26 cellular contexts compared by ENCODE assay signal in genomic region chr6:145673504-145673903, GRCh38.
"Had no signal": no experiment of that assay in that cellular context is flagged by ENCODE, and none has a peak within 500 bp of the region (broad histone marks: within the 10 kb centered on the region; RNA-seq: fewer than 3 reads in every experiment).

No MANE protein-coding gene starts in this region.

- H2AFZ ChIP-seq: parathyroid adenoma had no signal

- H3K4me3 Mint-ChIP-seq: activated naive CD4-positive, alpha-beta T cell treated with anti-CD3 and anti-CD28 coated beads, Interleukin-2, amount 10 ng/mL, durations not matched to agents 7 days and 5 days; activated naive CD8-positive, alpha-beta T cell treated with anti-CD3 and anti-CD28 coated beads, Interleukin-2, amount 10 ng/mL, durations not matched to agents 7 days and 5 days; activated T-helper 1 cell treated with anti-CD3 and anti-CD28 coated beads, Interleukin-12 subunit alpha, Interleukin-12 subunit beta, Interleukin-2, Interleukin-4 antibody, amounts not matched to agents 30 ng/mL and 10 ng/mL and 1 ng/mL, durations not matched to agents 14 hours and 24 hours and 36 hours; brain; mesothelial cell of epicardium; naive B cell; stimulated activated naive CD8-positive, alpha-beta T cell treated with anti-CD3 and anti-CD28 coated beads, Interleukin-15, amount 100 ng/mL, for 72 hours had no signal

- H3K9ac ChIP-seq: parathyroid adenoma had no signal

- H3K27me3 ChIP-seq: ascending aorta, cardiac muscle cell, esophagus muscularis mucosa, foreskin keratinocyte, heart right ventricle, right atrium auricular region, spleen, thyroid gland, upper lobe of left lung had no signal

- H3K79me2 ChIP-seq: parathyroid adenoma had no signal

- H3K4me3 ChIP-seq: ascending aorta, cardiac muscle cell, coronary artery, esophagus muscularis mucosa, heart right ventricle, right atrium auricular region, spleen, thyroid gland, upper lobe of left lung had no signal

- H3K9me3 Mint-ChIP-seq: activated naive CD4-positive, alpha-beta T cell treated with anti-CD3 and anti-CD28 coated beads, Interleukin-2, amount 10 ng/mL, durations not matched to agents 7 days and 5 days had no signal

- H3K36me3 ChIP-seq: ascending aorta, right atrium auricular region, thyroid gland, upper lobe of left lung had no signal

- ATAC-seq: foreskin keratinocyte; heart right ventricle; left cardiac atrium; left ventricle myocardium superior; stimulated activated naive CD8-positive, alpha-beta T cell treated with anti-CD3 and anti-CD28 coated beads, Interleukin-15, amount 100 ng/mL, for 72 hours had no signal

- DNase-seq: activated CD4-positive, alpha-beta T cell treated with anti-CD3 and anti-CD28 coated beads for 4 hours; activated CD4-positive, alpha-beta T cell treated with anti-CD3 and anti-CD28 coated beads, Interleukin-2, amount 50 U/mL, for 4 hours; activated gamma-delta T cell; activated naive CD4-positive, alpha-beta T cell treated with anti-CD3 and anti-CD28 coated beads, Interleukin-2, amount 10 ng/mL, durations not matched to agents 7 days and 5 days; activated naive CD8-positive, alpha-beta T cell treated with anti-CD3 and anti-CD28 coated beads, Interleukin-2, amount 10 ng/mL, durations not matched to agents 7 days and 5 days; foreskin keratinocyte; heart right ventricle; left cardiac atrium; left ventricle myocardium superior; naive B cell; occipital lobe; spleen; stimulated activated CD4-positive, alpha-beta T cell treated with anti-CD3 and anti-CD28 coated beads, Interleukin-4, amount 100 ng/mL, for 1 hour; stimulated activated naive CD8-positive, alpha-beta T cell treated with anti-CD3 and anti-CD28 coated beads, Interleukin-15, amount 100 ng/mL, for 72 hours; thyroid gland had no signal

- H3K4me1 Mint-ChIP-seq: activated naive CD4-positive, alpha-beta T cell treated with anti-CD3 and anti-CD28 coated beads, Interleukin-2, amount 10 ng/mL, durations not matched to agents 7 days and 5 days; stimulated activated naive CD8-positive, alpha-beta T cell treated with anti-CD3 and anti-CD28 coated beads, Interleukin-15, amount 100 ng/mL, for 72 hours had no signal

- H3K9me3 ChIP-seq: ascending aorta, thyroid gland, upper lobe of left lung had no signal

- H3K4me1 ChIP-seq: parathyroid adenoma, spleen, thyroid gland, upper lobe of left lung had no signal

- FAIRE-seq: islet of Langerhans had no signal

- H3K27ac ChIP-seq: ascending aorta, cardiac muscle cell, coronary artery, esophagus muscularis mucosa, foreskin keratinocyte, heart right ventricle, parathyroid adenoma, right atrium auricular region, spleen, thyroid gland, upper lobe of left lung had no signal

- H3K27ac Mint-ChIP-seq: activated naive CD4-positive, alpha-beta T cell treated with anti-CD3 and anti-CD28 coated beads, Interleukin-2, amount 10 ng/mL, durations not matched to agents 7 days and 5 days; activated naive CD8-positive, alpha-beta T cell treated with anti-CD3 and anti-CD28 coated beads, Interleukin-2, amount 10 ng/mL, durations not matched to agents 7 days and 5 days; activated T-helper 1 cell treated with anti-CD3 and anti-CD28 coated beads, Interleukin-12 subunit alpha, Interleukin-12 subunit beta, Interleukin-2, Interleukin-4 antibody, amounts not matched to agents 30 ng/mL and 10 ng/mL and 1 ng/mL, durations not matched to agents 14 hours and 24 hours and 36 hours; brain; mesothelial cell of epicardium; naive B cell; stimulated activated naive CD8-positive, alpha-beta T cell treated with anti-CD3 and anti-CD28 coated beads, Interleukin-15, amount 100 ng/mL, for 72 hours had no signal

- H3K27me3 Mint-ChIP-seq: activated naive CD4-positive, alpha-beta T cell treated with anti-CD3 and anti-CD28 coated beads, Interleukin-2, amount 10 ng/mL, durations not matched to agents 7 days and 5 days; activated naive CD8-positive, alpha-beta T cell treated with anti-CD3 and anti-CD28 coated beads, Interleukin-2, amount 10 ng/mL, durations not matched to agents 7 days and 5 days; brain; naive B cell; stimulated activated naive CD8-positive, alpha-beta T cell treated with anti-CD3 and anti-CD28 coated beads, Interleukin-15, amount 100 ng/mL, for 72 hours had no signal
